Comparison of ENCODE assay signal across 8 cellular contexts in the genomic region with DNA sequence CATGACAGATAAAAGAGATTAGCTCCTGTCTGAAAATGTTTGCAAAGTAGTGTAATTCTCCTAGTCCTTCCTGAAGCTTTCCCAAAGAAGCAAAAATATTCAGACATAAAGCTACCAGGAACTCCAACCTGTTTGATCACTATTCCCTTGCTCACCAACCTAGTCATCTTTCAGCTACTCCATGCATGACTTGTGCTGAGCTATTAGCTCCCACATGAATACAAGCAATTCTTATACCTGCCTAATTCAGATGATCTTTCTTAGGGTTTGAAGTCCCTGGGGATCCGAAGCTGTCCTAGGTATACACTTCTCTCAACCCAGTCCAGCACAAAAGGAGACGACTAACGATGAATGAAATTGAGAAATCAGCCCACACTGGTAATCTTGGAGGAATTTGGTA. TPM values are rescaled to one million over a fixed set of nuclear protein-coding genes. Genes with fewer than 3 reads are reported as not detected.
DNase-seq lines count a peak whose midpoint lies in the region; ATAC-seq, FAIRE-seq and TF ChIP-seq lines count a peak whose summit lies in the region.

No MANE protein-coding gene starts in this region.

- peaks cover 2% of the 10 kb centered on the region for H3K36me3 Mint-ChIP-seq in astrocyte (ENCODE audit: low read depth, unreplicated experiment)

- peak overlapping the region; percentile 95 for H3K27ac Mint-ChIP-seq in astrocyte (ENCODE audit: unreplicated experiment)

- H3K27me3 Mint-ChIP-seq in astrocyte (ENCODE audit: low read depth, unreplicated experiment), result no peaks in the 10 kb centered on the region

- peak overlapping the region; percentile 78 for H2AFZ ChIP-seq in astrocyte (ENCODE audit: low read depth, low read length)

- ATAC-seq in HG02623 (IDR thresholded peaks at IDR 0.05; ENCODE audit: unreplicated experiment), result no peak

- H3K27me3 ChIP-seq in HUES48 (ENCODE audit: control insufficient read depth, insufficient read depth, low read length) (no peaks in the 10 kb centered on the region), astrocyte (ENCODE audit: insufficient read depth, low read length) (no peaks in the 10 kb centered on the region), layer of hippocampus (ENCODE audit: control insufficient read depth, insufficient read depth, low read length) (no peaks in the 10 kb centered on the region), testis (no peaks in the 10 kb centered on the region)

- H3K4me3 Mint-ChIP-seq in astrocyte (ENCODE audit: unreplicated experiment), result peak overlapping the region; percentile 98

- H3K27ac ChIP-seq in HUES48 (ENCODE audit: low read depth, low read length), result peak overlapping the region; percentile 89
- H3K27ac ChIP-seq in astrocyte (ENCODE audit: low read depth, low read length), result peak overlapping the region; percentile 89
- peak overlapping the region; percentile 91 for H3K27ac ChIP-seq in layer of hippocampus (ENCODE audit: low read depth, low read length)
- peak overlapping the region; percentile 92 to 97 for H3K27ac ChIP-seq in testis

- no peak for TF ChIP-seq POLR2A in testis (IDR thresholded peaks at IDR 0.05)

- H4K20me1 ChIP-seq in astrocyte (ENCODE audit: insufficient read depth, low read length), result no peaks in the 10 kb centered on the region

- TF ChIP-seq CTCF in AG10803 (conservative IDR thresholded peaks at IDR 0.05; ENCODE audit: low read length) (no peak), astrocyte (IDR thresholded peaks at IDR 0.05; ENCODE audit: insufficient read depth, low read depth, low read length) (no peak), testis (IDR thresholded peaks at IDR 0.05) (no peak)

- H3K9me3 ChIP-seq in HUES48 (ENCODE audit: control insufficient read depth, insufficient read depth, low read length), result no peaks in the 10 kb centered on the region
- H3K9me3 ChIP-seq in astrocyte (ENCODE audit: insufficient read depth, low read depth, low read length), result no peaks in the 10 kb centered on the region
- H3K9me3 ChIP-seq in testis, result no peaks in the 10 kb centered on the region

- H3K79me2 ChIP-seq in astrocyte (ENCODE audit: insufficient read depth, low read length), result peaks cover 4% of the 10 kb centered on the region

- H3K9me3 Mint-ChIP-seq in astrocyte (ENCODE audit: unreplicated experiment), result no peaks in the 10 kb centered on the region

- intact Hi-C loops in testis (cut with DNase I; ENCODE audit: low total_unique reads), result no loop called here

- peak overlapping the region; percentile 97 for H3K4me2 ChIP-seq in astrocyte (ENCODE audit: low read length)

- peak; percentile 13 for DNase-seq in AG10803 (ENCODE audit: low read depth)
- DNase-seq in astrocyte (ENCODE audit: low read depth), result no peak
- DNase-seq in testis, result no peak
- no peak for DNase-seq in SHP77 (lab: John Stamatoyannopoulos, UW)
- DNase-seq in stimulated activated naive CD4-positive, alpha-beta T cell (lab: John Stamatoyannopoulos, UW), result no peak

- peak overlapping the region; percentile 52; the same call in 1 of the 2 replicates for H3K9ac ChIP-seq in HUES48 (ENCODE audit: low read depth, low read length)
- peak overlapping the region; percentile 99 for H3K9ac ChIP-seq in astrocyte (ENCODE audit: low read length)

- H3K4me1 ChIP-seq in HUES48 (ENCODE audit: control insufficient read depth, insufficient read depth, low read length) (peaks cover 8% of the 10 kb centered on the region; the same call in 1 of the 2 replicates), astrocyte (ENCODE audit: insufficient read depth, low read length) (peaks cover 19% of the 10 kb centered on the region), testis (peaks cover 6% of the 10 kb centered on the region)

- WGBS in testis, 2 donors, result 18 to 23% methylated on average over 3 of the region's 3 CpGs

- peaks cover 3% of the 10 kb centered on the region; the same call in 1 of the 2 replicates for H3K36me3 ChIP-seq in HUES48 (ENCODE audit: control insufficient read depth, insufficient read depth, low read length)
- no peaks in the 10 kb centered on the region for H3K36me3 ChIP-seq in astrocyte (ENCODE audit: insufficient read depth, low read length)
- H3K36me3 ChIP-seq in testis (ENCODE audit: low read depth, missing control alignments), result no peaks in the 10 kb centered on the region

- FAIRE-seq in astrocyte (lab: Jason Lieb, UNC), result no peak

- H3K4me3 ChIP-seq in AG10803 (ENCODE audit: low read length) (peak overlapping the region; percentile 78), HUES48 (ENCODE audit: low read depth, low read length) (peak overlapping the region; percentile 98), astrocyte (ENCODE audit: insufficient read depth, low read depth, low read length) (peak overlapping the region; percentile 88), testis (peak overlapping the region; percentile 77 to 81)

- H3K4me1 Mint-ChIP-seq in astrocyte (ENCODE audit: low read depth, unreplicated experiment), result peaks cover 10% of the 10 kb centered on the region

RNA-seq across cellular contexts. Expression of gene PTGR2, which starts 0.7 kb away (rescaled TPM):
- total RNA-seq in astrocyte (5.8 and 7.0 TPM in 2 replicates), testis (10 to 100 TPM; 19.1 to 19.4 TPM)
- polyA plus RNA-seq in testis (ENCODE audit: insufficient read depth, low read depth, low replicate concordance), result 11.8 TPM

RNA-seq across cellular contexts. Expression of gene ZNF410, which starts 35.7 kb away (rescaled TPM):
- total RNA-seq in astrocyte, result 38.7 and 42.9 TPM in 2 replicates
- total RNA-seq in testis, result 10 to 100 TPM; 85.3 to 92.9 TPM
- 117 TPM for polyA plus RNA-seq in testis (ENCODE audit: insufficient read depth, low read depth, low replicate concordance)
